ENCODE assay signal across 12 cellular contexts in genomic region chr5:969421-969839, GRCh38. TPM values are rescaled to one million over a fixed set of nuclear protein-coding genes. Genes with fewer than 3 reads are reported as not detected.
DNase-seq lines count a peak whose midpoint lies in the region; ATAC-seq and TF ChIP-seq lines count a peak whose summit lies in the region.
"Had no signal": no experiment of that assay in that cellular context is flagged by ENCODE, and none has a peak within 500 bp of the region (broad histone marks: within the 10 kb centered on the region; RNA-seq: fewer than 3 reads in every experiment).

No MANE protein-coding gene starts in this region.

- TF ChIP-seq CTCF in IMR-90 (conservative IDR thresholded peaks at IDR 0.05; ENCODE audit: low read depth, low read length) (no peak), cardiac fibroblast (IDR thresholded peaks at IDR 0.05; ENCODE audit: low read depth, low read length) (no peak)

- POLR2A ChIA-PET in IMR-90 (lab: Charles Lee; ENCODE audit: unreplicated experiment) = no interaction called here

- H3K18ac ChIP-seq in IMR-90 (ENCODE audit: low read depth, low read length) = no peak overlapping the region
- H3K18ac ChIP-seq in trophoblast cell (ENCODE audit: low read length) = no peak overlapping the region

- no peak overlapping the region for H3K56ac ChIP-seq in IMR-90 (ENCODE audit: extremely low read depth, insufficient read depth, low read length)

- no peak overlapping the region for H4K91ac ChIP-seq in IMR-90 (ENCODE audit: insufficient read depth, low read depth, low read length)
- H4K91ac ChIP-seq in trophoblast cell (ENCODE audit: low read depth, low read length) = no peak overlapping the region

- H3K27ac ChIP-seq in BLaER1 = no peak overlapping the region
- H3K27ac ChIP-seq in IMR-90 (ENCODE audit: insufficient read depth, low read length) = no peak overlapping the region
- H3K27ac ChIP-seq in trophoblast cell (ENCODE audit: low read depth, low read length) = no peak overlapping the region
- H3K27ac ChIP-seq: brain microvascular endothelial cell, C4-2B had no signal

- H4K8ac ChIP-seq in IMR-90 (ENCODE audit: low read depth in 2 of 2, low read length in 2 of 2) = no peak overlapping the region
- no peak overlapping the region for H4K8ac ChIP-seq in trophoblast cell (ENCODE audit: low read depth, low read length)

- TF ChIP-seq POLR2A in IMR-90 (IDR thresholded peaks at IDR 0.05; ENCODE audit: low read depth, low read length) = no peak

- H4K12ac ChIP-seq in trophoblast cell (ENCODE audit: low read depth, low read length) = no peak overlapping the region

- H3K14ac ChIP-seq in IMR-90 (replicated peaks; ENCODE audit: low read depth, low read length) = no peak overlapping the region
- H3K14ac ChIP-seq in trophoblast cell (ENCODE audit: low read length) = no peak overlapping the region

- H3K4me2 ChIP-seq in BLaER1 (peak overlapping the region; percentile 99), IMR-90 (ENCODE audit: low read depth, low read length) (no peak overlapping the region), trophoblast cell (ENCODE audit: low read length) (no peak overlapping the region)

- H3K23ac ChIP-seq in IMR-90 (ENCODE audit: low read depth, low read length) (no peak overlapping the region), trophoblast cell (ENCODE audit: low read length) (no peak overlapping the region)

- 49% methylated on average over 2 of the region's 14 CpGs; no CpG with 5 or more reads in 1 of the 2 experiments for WGBS in IMR-90 (ENCODE audit: extremely low coverage in 2 of 2, insufficient read length in 1 of 2), 2 experiments
- WGBS in trophoblast cell (ENCODE audit: extremely low coverage, insufficient coverage, insufficient read length) = no CpG with 5 or more reads among the region's 14 CpGs

- peaks cover 53% of the 10 kb centered on the region for H3K4me1 ChIP-seq in BLaER1
- H3K4me1 ChIP-seq in IMR-90 (ENCODE audit: control insufficient read depth, insufficient read depth, low read length) = peaks cover 6% of the 10 kb centered on the region; the same call in 1 of the 2 replicates
- no peaks in the 10 kb centered on the region for H3K4me1 ChIP-seq in trophoblast cell (ENCODE audit: control insufficient read depth in 1 of 2, insufficient read depth in 2 of 2, low read length in 2 of 2)

- dilution Hi-C loops in IMR-90 (cut with HindIII; ENCODE audit: low sequenced_read_pairs, unreplicated experiment) = no loop called here

- H3K79me1 ChIP-seq in IMR-90 (ENCODE audit: low read depth in 1 of 2, low read length in 2 of 2) (no peaks in the 10 kb centered on the region), trophoblast cell (ENCODE audit: low read length) (no peaks in the 10 kb centered on the region)

- no TSS peak for BruUV-seq in IMR-90 (replicated peaks; lab: Mats Ljungman, UMichigan)

- no peak overlapping the region for H2BK15ac ChIP-seq in IMR-90 (ENCODE audit: low read depth, low read length)

- H2BK12ac ChIP-seq in trophoblast cell (ENCODE audit: low read length) = no peak overlapping the region

- CTCF ChIA-PET in IMR-90 (lab: Yijun Ruan, JAX) = no interaction called here

- H2BK20ac ChIP-seq in IMR-90 (ENCODE audit: low read depth, low read length) = no peak overlapping the region

- H3K27me3 ChIP-seq in BLaER1 (no peaks in the 10 kb centered on the region), IMR-90 (ENCODE audit: control insufficient read depth, insufficient read depth, low read length) (peaks cover 53% of the 10 kb centered on the region), trophoblast cell (ENCODE audit: insufficient read depth, low read length) (peaks cover 4% of the 10 kb centered on the region)

- H2BK120ac ChIP-seq in IMR-90 (ENCODE audit: low read depth, low read length) (no peak overlapping the region), trophoblast cell (ENCODE audit: insufficient read depth, low read length, poor library complexity) (no peak overlapping the region)

- H2AK9ac ChIP-seq in IMR-90 (replicated peaks; ENCODE audit: low read depth, low read length, poor library complexity) = no peak overlapping the region

- ATAC-seq in IMR-90 (ENCODE audit: low read depth) (no peak), HG02610 (IDR thresholded peaks at IDR 0.05; ENCODE audit: unreplicated experiment) (no peak)
- ATAC-seq: Panc1 had no signal

- no peak for TF ChIP-seq RAD21 in IMR-90 (IDR thresholded peaks at IDR 0.05; ENCODE audit: low read length)

- no peak overlapping the region for H4K5ac ChIP-seq in IMR-90 (ENCODE audit: low read depth, low read length)

- intact Hi-C loops in IMR-90 (cut with micrococcal nuclease) = no loop called here

- H3K9me1 ChIP-seq in IMR-90 (ENCODE audit: insufficient read depth, low read length) = no peaks in the 10 kb centered on the region

- no peaks in the 10 kb centered on the region for H4K20me1 ChIP-seq in BLaER1
- no peaks in the 10 kb centered on the region for H4K20me1 ChIP-seq in IMR-90 (ENCODE audit: insufficient read depth, low read length)

- DNase-seq in IMR-90 (peak; percentile 5), cardiac fibroblast (ENCODE audit: low read depth in 2 of 2) (peak; percentile 68 to 85), islet precursor cell (peak; percentile 37), ureter (ENCODE audit: low spot score) (no peak), SKM-1 treated with dmso at 0.1 percent for 144 hours (lab: John Stamatoyannopoulos, UW; ENCODE audit: unreplicated experiment) (no peak), trophoblast cell (no peak)
- DNase-seq: brain microvascular endothelial cell; stimulated activated CD4-positive, alpha-beta T cell treated with anti-CD3 and anti-CD28 coated beads, Interleukin-4, amount 100 ng/mL, for 4 hours had no signal

- H2AK5ac ChIP-seq in IMR-90 (ENCODE audit: low read depth, low read length) (no peak overlapping the region), trophoblast cell (ENCODE audit: low read length) (no peak overlapping the region)

- H3K4ac ChIP-seq in IMR-90 (ENCODE audit: low read depth, low read length) = no peak overlapping the region
- H3K4ac ChIP-seq in trophoblast cell (ENCODE audit: low read depth, low read length) = no peak overlapping the region

- H3K9me3 ChIP-seq in BLaER1 (peaks cover 50% of the 10 kb centered on the region), IMR-90 (ENCODE audit: control insufficient read depth, insufficient read depth, low read length) (peaks cover 4% of the 10 kb centered on the region; the same call in 1 of the 2 replicates), trophoblast cell (ENCODE audit: insufficient read depth, low read depth, low read length) (no peaks in the 10 kb centered on the region)

- H3K36me3 ChIP-seq in BLaER1 (0 out of 2 replicates have a peak, but pooled peaks cover 5% of the 10 kb centered on the region), IMR-90 (ENCODE audit: control insufficient read depth, insufficient read depth, low read length) (no peaks in the 10 kb centered on the region), trophoblast cell (ENCODE audit: control insufficient read depth in 1 of 2, insufficient read depth in 2 of 2, low read length in 2 of 2) (no peaks in the 10 kb centered on the region)
- H3K36me3 ChIP-seq: brain microvascular endothelial cell had no signal

- in situ Hi-C loops in IMR-90 (cut with MboI; ENCODE audit: low sequenced_read_pairs) = loop anchor here (25.0 kb wide), 1 partner anchor 818 kb away; the partner anchor contains the start of gene MRPL36

- H2AFZ ChIP-seq in IMR-90 (replicated peaks; ENCODE audit: low read length, poor library complexity) (no peak overlapping the region), trophoblast cell (ENCODE audit: insufficient read depth, low read length, poor library complexity) (no peak overlapping the region)

- H3K79me2 ChIP-seq in trophoblast cell (ENCODE audit: control insufficient read depth, insufficient read depth, low read length, poor library complexity) = no peaks in the 10 kb centered on the region

- H3K9ac ChIP-seq in BLaER1 (no peak overlapping the region), IMR-90 (ENCODE audit: low read depth, low read length) (no peak overlapping the region), trophoblast cell (ENCODE audit: low read length) (no peak overlapping the region)

- H3K4me3 ChIP-seq in BLaER1 (no peak overlapping the region), IMR-90 (ENCODE audit: insufficient read depth, low read depth, low read length) (no peak overlapping the region), cardiac fibroblast (replicated peaks in 1 of 2; ENCODE audit: low read depth in 2 of 2, low read length in 2 of 2) (no peak overlapping the region), trophoblast cell (ENCODE audit: low read depth, low read length) (no peak overlapping the region)

- H2BK5ac ChIP-seq in IMR-90 (ENCODE audit: low read depth, low read length, poor library complexity, severe bottlenecking) (no peak overlapping the region), trophoblast cell (ENCODE audit: low read depth, low read length, poor library complexity) (no peak overlapping the region)

TF ChIP-seq in IMR-90, 13 proteins besides CTCF, POLR2A, EP300 and RAD21 (continues in another document):
- TF ChIP-seq MAFK (IDR thresholded peaks at IDR 0.05; ENCODE audit: low read depth, low read length) = no peak
- no peak for TF ChIP-seq CHD1 (IDR thresholded peaks at IDR 0.05; ENCODE audit: low read depth, low read length)
- TF ChIP-seq RFX5 (IDR thresholded peaks at IDR 0.05; ENCODE audit: low read depth, low read length) = no peak
- no peak for TF ChIP-seq CEBPB (IDR thresholded peaks at IDR 0.05; ENCODE audit: low read depth, low read length)
- no peak for TF ChIP-seq MAZ (IDR thresholded peaks at IDR 0.05; ENCODE audit: borderline replicate concordance, low read depth, low read length)
- TF ChIP-seq NFE2L2 (IDR thresholded peaks at IDR 0.05; ENCODE audit: low read depth, low read length) = no peak
- no peak for TF ChIP-seq MXI1 (IDR thresholded peaks at IDR 0.05; ENCODE audit: borderline replicate concordance, low read depth, low read length)
- TF ChIP-seq SMC3 (IDR thresholded peaks at IDR 0.05; ENCODE audit: low read depth, low read length) = no peak
- TF ChIP-seq BHLHE40 (IDR thresholded peaks at IDR 0.05; ENCODE audit: low read depth, low read length) = no peak
- TF ChIP-seq RCOR1 (IDR thresholded peaks at IDR 0.05; ENCODE audit: insufficient replicate concordance, low read length) = no peak
- no peak for TF ChIP-seq FOS (IDR thresholded peaks at IDR 0.05; ENCODE audit: low read depth, low read length)

RNA-seq across cellular contexts. Expression of gene NKD2, which starts 39.2 kb away (rescaled TPM):
- not detected in 2 replicates for total RNA-seq in IMR-90 (2012; rRNA removed)
- polyA plus RNA-seq in IMR-90 (2012; rRNA removed) = not detected in 2 replicates
- polyA plus RNA-seq in IMR-90 (2012; cell fraction: cytosol; rRNA removed) = not detected in 2 replicates
- not detected in 2 replicates for polyA plus RNA-seq in IMR-90 (2012; cell fraction: nucleus; rRNA removed; ENCODE audit: low replicate concordance)
- 14.2 TPM for total RNA-seq in ureter
- 6.0 and 6.6 TPM in 2 replicates for polyA plus RNA-seq in trophoblast cell (2013)

Comparison
In these comparisons a context has a peak if more than half of its experiments do, and no peak if none do; other contexts are left out.
1. DNase-seq: peak in IMR-90 (single experiment), cardiac fibroblast (2 of 2) and islet precursor cell (single experiment); none in ureter (single experiment), SKM-1 treated with dmso at 0.1 percent for 144 hours (single experiment) and trophoblast cell (0 of 2).
2. RNA of gene NKD2, which starts 39.2 kb away (total RNA-seq): 14.2 TPM in ureter (single experiment); not detected in IMR-90; every median in the first group is over 10 times any median in the second.